ENCODE assay signal across 10 cellular contexts in the genomic region with DNA sequence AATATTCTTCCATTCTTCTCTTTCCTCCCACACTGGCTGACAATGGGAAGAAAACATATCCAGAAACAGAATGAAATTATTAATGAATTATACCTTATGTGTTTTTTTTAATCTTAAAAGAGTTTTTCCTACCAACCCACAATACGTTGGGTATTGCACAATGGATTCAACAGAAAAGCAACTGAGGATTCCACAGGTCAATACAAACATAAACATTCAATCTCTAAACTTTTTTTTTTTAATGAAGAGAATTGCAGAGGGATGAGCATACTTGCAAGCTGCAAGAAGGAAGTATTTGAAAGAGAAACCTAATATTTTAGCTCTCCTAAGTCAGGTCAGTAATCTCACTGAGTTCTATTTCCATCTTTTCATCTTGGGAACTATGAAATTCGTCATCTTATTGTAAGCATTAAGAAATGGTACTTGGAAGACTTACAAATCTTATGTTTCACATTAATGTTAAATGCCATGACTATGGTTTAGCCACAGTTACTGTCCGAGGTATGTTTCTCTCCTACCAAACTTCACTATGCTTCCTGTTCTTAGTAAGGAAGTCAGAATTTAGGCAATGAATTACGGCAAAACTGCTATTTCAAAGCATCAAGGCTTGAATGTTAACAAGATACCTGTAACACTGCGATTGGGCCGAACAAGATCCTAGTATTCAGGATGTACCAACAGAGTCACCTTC.
DNase-seq lines count a peak whose midpoint lies in the region; ATAC-seq, FAIRE-seq and TF ChIP-seq lines count a peak whose summit lies in the region.
"Had no signal": no experiment of that assay in that cellular context is flagged by ENCODE, and none has a peak within 500 bp of the region (broad histone marks: within the 10 kb centered on the region; RNA-seq: fewer than 3 reads in every experiment).

No MANE protein-coding gene starts in this region.

- H3K4me2 ChIP-seq in GM12878 (ENCODE audit: control insufficient read depth, insufficient read depth): peak overlapping the region; percentile 70
- H3K4me2 ChIP-seq in skeletal muscle satellite cell (ENCODE audit: low read length): peak overlapping the region; percentile 83

- H3K9me3 Mint-ChIP-seq in activated CD4-positive, alpha-beta T cell treated with anti-CD3 and anti-CD28 coated beads for 36 hours (ENCODE audit: low read depth): no peaks in the 10 kb centered on the region

- H3K9me3 ChIP-seq in GM12878 (replicated peaks; ENCODE audit: control insufficient read depth, insufficient read depth, low read length) (no peaks in the 10 kb centered on the region), skeletal muscle satellite cell (replicated peaks; ENCODE audit: low read length) (no peaks in the 10 kb centered on the region), thyroid gland (no peaks in the 10 kb centered on the region), aorta (ENCODE audit: control insufficient read depth, low read length) (no peaks in the 10 kb centered on the region)

- CTCF ChIA-PET in activated CD4-positive, alpha-beta T cell treated with anti-CD3 and anti-CD28 coated beads for 36 hours (lab: Charles Lee): interaction anchor here (0.6 to 4.0 kb wide), 9 partner anchors 9 to 88 kb away, joined by 3 to 22 read pairs (median 4); no protein-coding TSS in a partner anchor
- CTCF ChIA-PET in GM12878 (lab: Yijun Ruan, JAX): interaction anchor here (0.9 to 3.5 kb wide), 6 partner anchors 9 to 98 kb away, joined by 3 to 25 read pairs (median 14); no protein-coding TSS in a partner anchor

- TF ChIP-seq POLR2A in GM12878 (IDR thresholded peaks at IDR 0.05; ENCODE audit: low read depth, low read length) (no peak), thyroid gland (IDR thresholded peaks at IDR 0.05) (no peak)

- H3K4me3 ChIP-seq in GM12878 (peak overlapping the region; percentile 45), skeletal muscle satellite cell (ENCODE audit: low read length) (peak overlapping the region; percentile 59), thyroid gland (replicated peaks in 1 of 3) (no peak overlapping the region), aorta (ENCODE audit: low read length in 2 of 2) (no peak overlapping the region)

- no peak overlapping the region for H2AFZ ChIP-seq in GM12878 (ENCODE audit: control insufficient read depth, low read depth, low read length)

- H3K27me3 Mint-ChIP-seq in activated CD4-positive, alpha-beta T cell treated with anti-CD3 and anti-CD28 coated beads for 36 hours: no peaks in the 10 kb centered on the region

- intact Hi-C loops in activated CD4-positive, alpha-beta T cell treated with anti-CD3 and anti-CD28 coated beads for 36 hours (cut with DNase I, micrococcal nuclease): loop anchor here (5.0 kb wide), 2 partner anchors 42 to 277 kb away; no protein-coding TSS in a partner anchor
- intact Hi-C loops in GM12878 (cut with micrococcal nuclease; ENCODE audit: unreplicated experiment): loop anchor here (1.0 to 5.0 kb wide), 2 partner anchors 41 to 152 kb away; no protein-coding TSS in a partner anchor
- intact Hi-C loops in thyroid gland (cut with DNase I): no loop called here
- intact Hi-C loops in aorta (cut with DNase I): loop anchor here in 1 of 2 donors (5.0 kb wide), 1 partner anchor 78 kb away; no protein-coding TSS in a partner anchor

- no peaks in the 10 kb centered on the region for H4K20me1 ChIP-seq in GM12878 (ENCODE audit: control insufficient read depth, insufficient read depth)

- H3K27ac ChIP-seq in GM12878 (ENCODE audit: control insufficient read depth, insufficient read depth) (peak overlapping the region; percentile 98), thyroid gland (no peak overlapping the region), aorta (ENCODE audit: low read depth in 1 of 2, low read length in 2 of 2) (no peak overlapping the region)

- no peak for ATAC-seq in activated CD4-positive, alpha-beta T cell treated with anti-CD3 and anti-CD28 coated beads for 36 hours
- peak; percentile 25 for ATAC-seq in HG03175 (IDR thresholded peaks at IDR 0.05; ENCODE audit: unreplicated experiment)
- ATAC-seq in GM12878: no peak
- ATAC-seq in aorta (ENCODE audit: low FRiP score): no peak

- no peak for TF ChIP-seq EP300 in GM12878 (IDR thresholded peaks at IDR 0.05; ENCODE audit: borderline replicate concordance in 1 of 2, control insufficient read depth in 1 of 2, low read depth in 2 of 2, low read length in 2 of 2)

- DNase-seq in activated CD4-positive, alpha-beta T cell treated with anti-CD3 and anti-CD28 coated beads for 36 hours: no peak
- no peak for DNase-seq in activated CD4-positive, alpha-beta T cell treated with anti-CD3 and anti-CD28 coated beads for 4 hours
- DNase-seq in GM12878 (ENCODE audit: low read depth, low spot score): no peak
- DNase-seq in NCI-H146 (lab: John Stamatoyannopoulos, UW): no peak
- DNase-seq in thyroid gland: no peak
- DNase-seq in aorta: no peak
- DNase-seq: islet precursor cell had no signal

- RAD21 ChIA-PET in GM12878 (lab: Charles Lee; ENCODE audit: unreplicated experiment): interaction anchor here (1.1 to 17.8 kb wide), 9 partner anchors 8 to 63 kb away, joined by 5 to 374 read pairs (median 17); no protein-coding TSS in a partner anchor

- no peak for TF ChIP-seq CTCF in GM12878 (IDR thresholded peaks at IDR 0.05 in 2 of 3, conservative IDR thresholded peaks at IDR 0.05 in 1 of 3; ENCODE audit: control insufficient read depth in 2 of 3, extremely low read depth in 1 of 3, insufficient read depth in 1 of 3, low read depth in 3 of 3, low read length in 3 of 3)
- no peak for TF ChIP-seq CTCF in thyroid gland (IDR thresholded peaks at IDR 0.05)

- H3K4me1 ChIP-seq in GM12878 (ENCODE audit: control insufficient read depth, insufficient read depth, low read length) (peaks cover 74% of the 10 kb centered on the region), skeletal muscle satellite cell (ENCODE audit: control insufficient read depth, insufficient read depth, low read length) (peaks cover 73% of the 10 kb centered on the region), thyroid gland (peaks cover 16 to 32% of the 10 kb centered on the region in 2 donors), aorta (ENCODE audit: control insufficient read depth in 1 of 2, insufficient read depth in 2 of 2, low read length in 2 of 2) (peaks cover 7 to 9% of the 10 kb centered on the region in 2 donors)

- POLR2A ChIA-PET in activated CD4-positive, alpha-beta T cell treated with anti-CD3 and anti-CD28 coated beads for 36 hours (lab: Charles Lee): interaction anchor here (0.6 to 1.8 kb wide), 4 partner anchors 8 to 63 kb away, joined by 4 to 9 read pairs (median 6); no protein-coding TSS in a partner anchor
- POLR2A ChIA-PET in GM12878 (lab: Charles Lee): interaction anchor here (0.8 to 5.8 kb wide), 8 partner anchors 9 to 100 kb away, joined by 3 to 67 read pairs (median 4); no protein-coding TSS in a partner anchor

- SMC1A ChIA-PET in GM12878 (lab: Charles Lee; ENCODE audit: uncharacterized antibody, unreplicated experiment): interaction anchor here (1.4 to 16.2 kb wide), 13 partner anchors 8 to 182 kb away, joined by 5 to 449 read pairs (median 9); no protein-coding TSS in a partner anchor

- no peak for TF ChIP-seq RAD21 in GM12878 (IDR thresholded peaks at IDR 0.05; ENCODE audit: insufficient read depth, low read depth, low read length)

- WGBS in GM12878 (ENCODE audit: insufficient coverage, insufficient replicate concordance, low lambda C conversion rate, missing lambda C conversion rate): 15% methylated on average over 6 of the region's 6 CpGs
- WGBS in thyroid gland, 2 donors: 85 to 88% methylated on average over 6 of the region's 6 CpGs
- 75 to 82% methylated on average over 6 of the region's 6 CpGs for WGBS in aorta, 2 donors

- H3K36me3 Mint-ChIP-seq in activated CD4-positive, alpha-beta T cell treated with anti-CD3 and anti-CD28 coated beads for 36 hours (ENCODE audit: low read depth): peaks cover 11% of the 10 kb centered on the region

- no peak for FAIRE-seq in GM12878 (lab: Jason Lieb, UNC)
- FAIRE-seq: HTR-8/SVneo had no signal

- H3K4me3 Mint-ChIP-seq in activated CD4-positive, alpha-beta T cell treated with anti-CD3 and anti-CD28 coated beads for 36 hours: peak overlapping the region; percentile 71

- in situ Hi-C loops in GM12878 (cut with MboI): no loop called here

- H3K27me3 ChIP-seq in GM12878 (replicated peaks in 1 of 2; ENCODE audit: control insufficient read depth in 2 of 2, insufficient read depth in 2 of 2, low read length in 1 of 2) (no peaks in the 10 kb centered on the region), skeletal muscle satellite cell (ENCODE audit: control insufficient read depth, insufficient read depth, low read length) (no peaks in the 10 kb centered on the region), thyroid gland (no peaks in the 10 kb centered on the region), aorta (ENCODE audit: control insufficient read depth in 1 of 2, insufficient read depth in 2 of 2, low read length in 1 of 2) (no peaks in the 10 kb centered on the region)

- peaks cover 85% of the 10 kb centered on the region for H3K79me2 ChIP-seq in GM12878 (ENCODE audit: control insufficient read depth, insufficient read depth, low read length)

- no peaks in the 10 kb centered on the region for H3K36me3 ChIP-seq in GM12878 (ENCODE audit: control insufficient read depth in 2 of 2, insufficient read depth in 2 of 2, low read length in 1 of 2)
- no peaks in the 10 kb centered on the region for H3K36me3 ChIP-seq in skeletal muscle satellite cell (ENCODE audit: insufficient read depth, low read length)
- no peaks in the 10 kb centered on the region for H3K36me3 ChIP-seq in thyroid gland
- H3K36me3 ChIP-seq in aorta (ENCODE audit: control insufficient read depth in 1 of 2, insufficient read depth in 2 of 2, low read length in 1 of 2): no peaks in the 10 kb centered on the region

- no TSS peak for BruUV-seq in GM12878 (replicated peaks; lab: Mats Ljungman, UMichigan)

- H3K27ac Mint-ChIP-seq in activated CD4-positive, alpha-beta T cell treated with anti-CD3 and anti-CD28 coated beads for 36 hours: peak overlapping the region; percentile 97

- H3K4me1 Mint-ChIP-seq in activated CD4-positive, alpha-beta T cell treated with anti-CD3 and anti-CD28 coated beads for 36 hours: peaks cover 87% of the 10 kb centered on the region

- H3K9ac ChIP-seq in GM12878 (ENCODE audit: control insufficient read depth, insufficient read depth, low read length) (peak overlapping the region; percentile 69), skeletal muscle satellite cell (ENCODE audit: low read depth, low read length) (peak overlapping the region; percentile 83)

TF ChIP-seq in GM12878, 131 proteins besides CTCF, POLR2A, EP300 and RAD21:
- TF ChIP-seq TBL1XR1 (IDR thresholded peaks at IDR 0.05; ENCODE audit: low read depth, low read length) (0 out of 2 replicates have a peak, but pooled peaks have one; percentile 5), CHD1 (IDR thresholded peaks at IDR 0.05; ENCODE audit: low read depth, low read length) (no peak), POU2F2 (IDR thresholded peaks at IDR 0.05; ENCODE audit: borderline replicate concordance, low read depth, low read length) (no peak), CREM (IDR thresholded peaks at IDR 0.05; ENCODE audit: low read depth) (no peak), HDAC6 (IDR thresholded peaks at IDR 0.05; ENCODE audit: unreplicated experiment) (peak; percentile 15), SMAD5 (IDR thresholded peaks at IDR 0.05; ENCODE audit: low read depth) (peak; percentile 12; the same call in 1 of the 2 replicates), MEF2B (IDR thresholded peaks at IDR 0.05; ENCODE audit: partially characterized antibody, poor library complexity, severe bottlenecking) (no peak)

Comparison
In these comparisons a context has a peak if more than half of its experiments do, and no peak if none do; other contexts are left out.
1. H3K4me3 ChIP-seq: peak in GM12878 (single experiment) and skeletal muscle satellite cell (single experiment); none in thyroid gland (0 of 3) and aorta (0 of 2).